ENCODE assay signal across 9 cellular contexts in genomic region chr3:177618873-177619771, GRCh38.
DNase-seq lines count a peak whose midpoint lies in the region; ATAC-seq and TF ChIP-seq lines count a peak whose summit lies in the region.
"Had no signal": no experiment of that assay in that cellular context is flagged by ENCODE, and none has a peak within 500 bp of the region (broad histone marks: within the 10 kb centered on the region; RNA-seq: fewer than 3 reads in every experiment).

No MANE protein-coding gene starts in this region.

- H3K4me1 ChIP-seq in adipocyte (ENCODE audit: control insufficient read depth, insufficient read depth, low read length) (peaks cover 38% of the 10 kb centered on the region), heart right ventricle (peaks cover 5 to 54% (median 42%) of the 10 kb centered on the region in 9 donors)

- no peaks in the 10 kb centered on the region for H3K9me3 Mint-ChIP-seq in activated naive CD8-positive, alpha-beta T cell treated with anti-CD3 and anti-CD28 coated beads, Interleukin-2, amount 50 U/mL, for 24 hours

- H3K36me3 ChIP-seq in adipocyte (ENCODE audit: control insufficient read depth, insufficient read depth, low read length, severe bottlenecking) (no peaks in the 10 kb centered on the region), heart right ventricle (no peaks in the 10 kb centered on the region)

- no peak for TF ChIP-seq CTCF in heart right ventricle (IDR thresholded peaks at IDR 0.05)

- WGBS in heart right ventricle, 2 donors, result 22% methylated on average over 9 of the region's 9 CpGs

- H3K4me3 Mint-ChIP-seq in activated naive CD8-positive, alpha-beta T cell treated with anti-CD3 and anti-CD28 coated beads, Interleukin-2, amount 50 U/mL, for 24 hours, result no peak overlapping the region

- H3K4me1 Mint-ChIP-seq in activated naive CD8-positive, alpha-beta T cell treated with anti-CD3 and anti-CD28 coated beads, Interleukin-2, amount 50 U/mL, for 24 hours, result peaks cover 20% of the 10 kb centered on the region

- no peaks in the 10 kb centered on the region for H3K27me3 Mint-ChIP-seq in activated naive CD8-positive, alpha-beta T cell treated with anti-CD3 and anti-CD28 coated beads, Interleukin-2, amount 50 U/mL, for 24 hours

- ATAC-seq in heart right ventricle, result peak in 5 of 8 donors; percentile 25 to 77 (median 53)
- no peak for ATAC-seq in activated naive CD8-positive, alpha-beta T cell treated with anti-CD3 and anti-CD28 coated beads, Interleukin-2, amount 50 U/mL, for 24 hours
- ATAC-seq in stimulated activated naive CD8-positive, alpha-beta T cell treated with anti-CD3 and anti-CD28 coated beads, Interleukin-15, Interleukin-2, amounts not matched to agents 100 U/mL and 50 U/mL, for 24 hours, result no peak
- ATAC-seq in GM19397 (IDR thresholded peaks at IDR 0.05; ENCODE audit: unreplicated experiment), result no peak

- peak overlapping the region; percentile 14 to 78 (median 50) for H3K27ac ChIP-seq in heart right ventricle

- H3K27ac Mint-ChIP-seq in activated naive CD8-positive, alpha-beta T cell treated with anti-CD3 and anti-CD28 coated beads, Interleukin-2, amount 50 U/mL, for 24 hours, result no peak overlapping the region

- peak; percentile 19 for DNase-seq in ELR (ENCODE audit: low read depth)
- DNase-seq in adipocyte (ENCODE audit: low read depth), result peak; percentile 91
- DNase-seq in heart right ventricle, result no peak
- peak; percentile 66 for DNase-seq in skeletal muscle cell (ENCODE audit: low read depth)
- DNase-seq in activated naive CD8-positive, alpha-beta T cell treated with anti-CD3 and anti-CD28 coated beads, Interleukin-2, amount 50 U/mL, for 24 hours, result no peak
- no peak for DNase-seq in stimulated activated naive CD8-positive, alpha-beta T cell treated with anti-CD3 and anti-CD28 coated beads, Interleukin-15, Interleukin-2, amounts not matched to agents 100 U/mL and 50 U/mL, for 24 hours
- no peak for DNase-seq in NCI-H69 (lab: John Stamatoyannopoulos, UW)
- DNase-seq: GF-D8 had no signal

- H3K4me3 ChIP-seq in adipocyte (ENCODE audit: low read length) (peak overlapping the region; percentile 41), heart right ventricle (no peak overlapping the region), skeletal muscle cell (ENCODE audit: low read depth, low read length) (no peak overlapping the region)

- H3K9me3 ChIP-seq in adipocyte (ENCODE audit: control insufficient read depth, low read length) (peaks cover under 1% of the 10 kb centered on the region), heart right ventricle (no peaks in the 10 kb centered on the region)

- intact Hi-C loops in heart right ventricle (cut with DNase I), result loop anchor here in 1 of 10 donors (10.0 kb wide), 2 partner anchors 196 to 564 kb away; no protein-coding TSS in a partner anchor

- H3K36me3 Mint-ChIP-seq in activated naive CD8-positive, alpha-beta T cell treated with anti-CD3 and anti-CD28 coated beads, Interleukin-2, amount 50 U/mL, for 24 hours (ENCODE audit: low read depth), result no peaks in the 10 kb centered on the region

- H3K27me3 ChIP-seq in adipocyte (replicated peaks; ENCODE audit: control insufficient read depth, insufficient read depth, low read length) (no peaks in the 10 kb centered on the region), heart right ventricle (no peaks in the 10 kb centered on the region)

- peak overlapping the region; percentile 76 for H3K9ac ChIP-seq in adipocyte (ENCODE audit: low read length)

Comparison
In these comparisons a context has a peak if more than half of its experiments do, and no peak if none do; other contexts are left out.
1. DNase-seq: peak in ELR (single experiment), adipocyte (single experiment) and skeletal muscle cell (single experiment); none in heart right ventricle (0 of 2), activated naive CD8-positive, alpha-beta T cell treated with anti-CD3 and anti-CD28 coated beads, Interleukin-2, amount 50 U/mL, for 24 hours (single experiment), stimulated activated naive CD8-positive, alpha-beta T cell treated with anti-CD3 and anti-CD28 coated beads, Interleukin-15, Interleukin-2, amounts not matched to agents 100 U/mL and 50 U/mL, for 24 hours (single experiment) and NCI-H69 (single experiment).
2. ATAC-seq: peak in heart right ventricle (5 of 8); none in activated naive CD8-positive, alpha-beta T cell treated with anti-CD3 and anti-CD28 coated beads, Interleukin-2, amount 50 U/mL, for 24 hours (single experiment), stimulated activated naive CD8-positive, alpha-beta T cell treated with anti-CD3 and anti-CD28 coated beads, Interleukin-15, Interleukin-2, amounts not matched to agents 100 U/mL and 50 U/mL, for 24 hours (single experiment) and GM19397 (single experiment).